Comparison of ENCODE assay signal across 8 cellular contexts in the genomic region with DNA sequence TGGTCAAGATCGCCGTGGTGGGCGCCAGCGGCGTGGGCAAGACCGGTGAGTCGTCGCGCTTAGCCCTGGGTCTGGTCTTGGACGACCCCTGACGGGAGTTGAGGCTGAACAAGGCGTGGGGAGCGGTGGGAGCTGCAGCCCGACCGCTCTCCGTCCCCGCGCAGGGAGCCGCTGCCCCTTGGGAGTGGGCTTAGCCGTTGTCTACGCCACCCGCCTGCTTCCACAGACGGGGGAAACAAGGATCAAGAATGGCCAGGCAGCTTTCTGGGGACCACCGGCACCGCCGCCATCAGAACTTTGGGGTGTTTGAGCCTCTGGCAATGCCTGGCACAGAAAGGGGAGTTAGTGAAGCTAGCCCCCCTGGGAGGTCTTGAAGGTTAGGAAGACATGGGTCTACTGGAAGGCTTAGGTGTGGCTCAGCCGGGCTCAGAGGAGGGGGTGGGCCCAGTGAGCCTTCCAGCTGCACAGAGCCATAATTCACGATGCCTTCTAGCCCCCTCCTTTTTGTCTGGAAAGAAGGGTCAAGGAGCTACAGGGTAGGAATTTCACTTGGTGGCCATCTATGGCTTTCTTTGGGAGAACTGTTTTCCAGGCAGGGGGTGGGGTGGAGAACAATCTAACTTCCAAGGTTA. TPM values are rescaled to one million over a fixed set of nuclear protein-coding genes. Genes with fewer than 3 reads are reported as not detected.
DNase-seq lines count a peak whose midpoint lies in the region; ATAC-seq, FAIRE-seq and TF ChIP-seq lines count a peak whose summit lies in the region.

No MANE protein-coding gene starts in this region.

- H3K4me2 ChIP-seq in HepG2 (ENCODE audit: low read depth, low read length), result peak overlapping the region; percentile 74; the same call in 1 of the 2 replicates

- H3K27ac ChIP-seq in HepG2 (ENCODE audit: extremely low read length, insufficient read depth, low read length), result no peak overlapping the region
- H3K27ac ChIP-seq in tibial artery, result peak overlapping the region; percentile 77 to 86

- H3K9me3 Mint-ChIP-seq in activated CD8-positive, alpha-beta memory T cell treated with anti-CD3 and anti-CD28 coated beads, Interleukin-2, amount 10 ng/mL, durations not matched to agents 7 days and 5 days (ENCODE audit: low read depth), result no peaks in the 10 kb centered on the region

- TF ChIP-seq EP300 in HepG2 (IDR thresholded peaks at IDR 0.05; ENCODE audit: low read depth in 2 of 2, low read length in 2 of 2) (no peak), HepG2 (CRISPR knock-in tag; IDR thresholded peaks at IDR 0.05; ENCODE audit: borderline replicate concordance) (no peak)

- no peak for ATAC-seq in activated CD8-positive, alpha-beta memory T cell treated with anti-CD3 and anti-CD28 coated beads, Interleukin-2, amount 10 ng/mL, durations not matched to agents 7 days and 5 days
- ATAC-seq in HepG2, result no peak
- ATAC-seq in GM18861 (IDR thresholded peaks at IDR 0.05; ENCODE audit: unreplicated experiment), result no peak

- peak overlapping the region; percentile 65 for H3K4me3 Mint-ChIP-seq in activated CD8-positive, alpha-beta memory T cell treated with anti-CD3 and anti-CD28 coated beads, Interleukin-2, amount 10 ng/mL, durations not matched to agents 7 days and 5 days

- no peak for TF ChIP-seq POLR2A in HepG2 (IDR thresholded peaks at IDR 0.05; ENCODE audit: insufficient read depth in 1 of 2, low read depth in 2 of 2, low read length in 2 of 2)

- no peak for FAIRE-seq in HepG2 (lab: Jason Lieb, UNC)

- BruUV-seq in HepG2 (replicated peaks; lab: Mats Ljungman, UMichigan), result no TSS peak

- peaks cover 5% of the 10 kb centered on the region for H3K4me1 Mint-ChIP-seq in activated CD8-positive, alpha-beta memory T cell treated with anti-CD3 and anti-CD28 coated beads, Interleukin-2, amount 10 ng/mL, durations not matched to agents 7 days and 5 days

- CTCF ChIA-PET in activated CD8-positive, alpha-beta memory T cell treated with anti-CD3 and anti-CD28 coated beads, Interleukin-2, amount 10 ng/mL, durations not matched to agents 7 days and 5 days (lab: Charles Lee), result no interaction called here
- CTCF ChIA-PET in HepG2 (lab: Yijun Ruan, JAX; ENCODE audit: low intra/inter-chr PET ratio, low total read pairs), result no interaction called here

- H3K27ac Mint-ChIP-seq in activated CD8-positive, alpha-beta memory T cell treated with anti-CD3 and anti-CD28 coated beads, Interleukin-2, amount 10 ng/mL, durations not matched to agents 7 days and 5 days, result no peak overlapping the region

- H3K27me3 ChIP-seq in adipocyte (replicated peaks; ENCODE audit: control insufficient read depth, insufficient read depth, low read length) (no peaks in the 10 kb centered on the region), HepG2 (ENCODE audit: control insufficient read depth in 1 of 2, insufficient read depth in 2 of 2, low read length in 2 of 2) (peaks cover 3 to 6% of the 10 kb centered on the region in 2 experiments; a peak in 2 of 5 replicates), tibial artery (no peaks in the 10 kb centered on the region)

- peaks cover 28% of the 10 kb centered on the region for H3K4me1 ChIP-seq in adipocyte (ENCODE audit: control insufficient read depth, insufficient read depth, low read length)
- 0 out of 2 replicates have a peak, but pooled peaks cover 4% of the 10 kb centered on the region for H3K4me1 ChIP-seq in HepG2 (ENCODE audit: insufficient read depth, low read length)
- peaks cover 0 to 52% (median 27%) of the 10 kb centered on the region in 4 donors for H3K4me1 ChIP-seq in tibial artery

- DNase-seq in activated CD8-positive, alpha-beta memory T cell treated with anti-CD3 and anti-CD28 coated beads, Interleukin-2, amount 10 ng/mL, durations not matched to agents 7 days and 5 days, result no peak
- DNase-seq in activated CD8-positive, alpha-beta memory T cell treated with anti-CD3 and anti-CD28 coated beads, Interleukin-2, amount 50 U/mL, for 48 hours, result no peak
- DNase-seq in adipocyte (ENCODE audit: low read depth), result no peak
- no peak for DNase-seq in HepG2 (ENCODE audit: low spot score)
- DNase-seq in tibial artery, result no peak
- no peak for DNase-seq in HuH-7 (ENCODE audit: low spot score)
- DNase-seq in NCI-H1436 (lab: John Stamatoyannopoulos, UW), result no peak

- WGBS in HepG2 (ENCODE audit: low lambda C conversion rate), result 96% methylated on average over 28 of the region's 28 CpGs

- H3K36me3 ChIP-seq in adipocyte (ENCODE audit: control insufficient read depth, insufficient read depth, low read length, severe bottlenecking) (peaks cover 28% of the 10 kb centered on the region), HepG2 (replicated peaks in 1 of 2; ENCODE audit: control insufficient read depth in 1 of 2, insufficient read depth in 2 of 2, low read length in 2 of 2) (no peaks in the 10 kb centered on the region), tibial artery (peaks cover 0 to 15% (median 4%) of the 10 kb centered on the region in 3 donors)

- no peak for TF ChIP-seq CTCF in HepG2 (CRISPR knock-in tag; IDR thresholded peaks at IDR 0.05)
- no peak for TF ChIP-seq CTCF in tibial artery (IDR thresholded peaks at IDR 0.05)

- H4K20me1 ChIP-seq in HepG2 (ENCODE audit: insufficient read depth, low read length), result no peaks in the 10 kb centered on the region

- H3K9me3 ChIP-seq in adipocyte (ENCODE audit: control insufficient read depth, low read length) (peaks cover 12% of the 10 kb centered on the region), HepG2 (ENCODE audit: low read length) (no peaks in the 10 kb centered on the region), tibial artery (peaks cover 0 to 6% (median 0%) of the 10 kb centered on the region in 3 donors)

- TF ChIP-seq RAD21 in HepG2 (CRISPR knock-in tag; IDR thresholded peaks at IDR 0.05), result no peak

- H3K36me3 Mint-ChIP-seq in activated CD8-positive, alpha-beta memory T cell treated with anti-CD3 and anti-CD28 coated beads, Interleukin-2, amount 10 ng/mL, durations not matched to agents 7 days and 5 days, result peaks cover 2% of the 10 kb centered on the region

- intact Hi-C loops in HepG2 (cut with micrococcal nuclease; ENCODE audit: unreplicated experiment), result loop anchor here (2.0 kb wide), 1 partner anchor 68 kb away; no protein-coding TSS in a partner anchor
- intact Hi-C loops in tibial artery (cut with DNase I; ENCODE audit: low total_unique reads), result loop anchor here (5.0 to 10.0 kb wide), 3 partner anchors 122 to 205 kb away; partner anchors contain the start of gene USP46

- H2AFZ ChIP-seq in HepG2 (ENCODE audit: low read length), result no peak overlapping the region

- no peaks in the 10 kb centered on the region for H3K79me2 ChIP-seq in HepG2 (ENCODE audit: insufficient read depth, low read length)

- in situ Hi-C loops in HepG2 (cut with HindIII; ENCODE audit: extremely low pct_ligation_motif_present, low pct_unique_long_range_greater_than_20kb), result no loop called here

- H3K9ac ChIP-seq in adipocyte (ENCODE audit: low read length) (peak overlapping the region; percentile 92), HepG2 (ENCODE audit: insufficient read depth, low read depth, low read length) (no peak overlapping the region)

- H3K27me3 Mint-ChIP-seq in activated CD8-positive, alpha-beta memory T cell treated with anti-CD3 and anti-CD28 coated beads, Interleukin-2, amount 10 ng/mL, durations not matched to agents 7 days and 5 days, result peaks cover 43% of the 10 kb centered on the region

- POLR2A ChIA-PET in HepG2 (lab: Yijun Ruan, JAX), result no interaction called here

- peak overlapping the region; percentile 88 for H3K4me3 ChIP-seq in adipocyte (ENCODE audit: low read length)
- 0 out of 6 replicates have a peak overlapping the region, but pooled peaks of 1 of the 3 experiments have one; percentile 70 for H3K4me3 ChIP-seq in HepG2 (replicated peaks in 1 of 3; ENCODE audit: insufficient read depth in 1 of 3, low read depth in 2 of 3, low read length in 3 of 3)
- peak overlapping the region; percentile 71 to 78 for H3K4me3 ChIP-seq in tibial artery

RNA-seq across cellular contexts. Expression of gene RASL11B, which starts 0.6 kb away (rescaled TPM):
- under 1 TPM; 0.14 to 0.15 TPM for total RNA-seq in activated CD8-positive, alpha-beta memory T cell treated with anti-CD3 and anti-CD28 coated beads, Interleukin-2, amount 10 ng/mL, durations not matched to agents 7 days and 5 days
- total RNA-seq in HepG2 (2016; rRNA removed; fragmentation: Illumina TruSeq; extraction: Trizol), result 0.07 TPM in 1 of 2 replicates, not detected in the other
- not detected in 2 replicates for total RNA-seq in HepG2 (2016; cell fraction: cytosol; rRNA removed; fragmentation: Illumina TruSeq; extraction: Trizol; ENCODE audit: low read depth)
- not detected in 2 replicates for total RNA-seq in HepG2 (2016; cell fraction: insoluble cytoplasmic fraction; rRNA removed; fragmentation: Illumina TruSeq; extraction: Trizol)
- not detected in 2 replicates for total RNA-seq in HepG2 (2016; cell fraction: membrane; rRNA removed; fragmentation: Illumina TruSeq; extraction: Trizol)
- not detected in 2 replicates for total RNA-seq in HepG2 (2016; cell fraction: nucleus; rRNA removed; fragmentation: Illumina TruSeq; extraction: Trizol)
- polyA plus RNA-seq in HepG2 (2011; rRNA removed), result 0.12 and 0.20 TPM in 2 replicates
- polyA plus RNA-seq in HepG2 (2011; cell fraction: cytosol; rRNA removed), result 0.03 and 0.08 TPM in 2 replicates
- polyA plus RNA-seq in HepG2 (2011; cell fraction: nucleus; rRNA removed), result 0.07 TPM in 1 of 2 replicates, not detected in the other
- not detected in 2 replicates for polyA plus RNA-seq in HepG2 (2012)
- not detected in 2 replicates for polyA plus RNA-seq in HepG2 (2016; cell fraction: cytosol; fragmentation: Illumina TruSeq; extraction: Trizol; ENCODE audit: low read depth)
- polyA plus RNA-seq in HepG2 (2016; cell fraction: insoluble cytoplasmic fraction; fragmentation: Illumina TruSeq; extraction: Trizol; ENCODE audit: low read depth), result 0.19 TPM in 1 of 2 replicates, not detected in the other
- not detected in 2 replicates for polyA plus RNA-seq in HepG2 (2016; cell fraction: membrane; fragmentation: Illumina TruSeq; extraction: Trizol; ENCODE audit: low read depth)
- not detected in 2 replicates for polyA plus RNA-seq in HepG2 (2016; cell fraction: nucleus; fragmentation: Illumina TruSeq; extraction: Trizol; ENCODE audit: insufficient read depth, low read depth)
- polyA minus RNA-seq in HepG2 (2011; rRNA and poly(A)+ RNA removed; ENCODE audit: low replicate concordance), result not detected in 2 replicates
- polyA minus RNA-seq in HepG2 (2011; cell fraction: cytosol; rRNA and poly(A)+ RNA removed), result not detected in 2 replicates
- polyA minus RNA-seq in HepG2 (2011; cell fraction: nucleus; rRNA and poly(A)+ RNA removed), result not detected in 2 replicates
